Comparison of ENCODE assay signal across 8 cellular contexts in genomic region chr9:121598167-121599000, GRCh38. TPM values are rescaled to one million over a fixed set of nuclear protein-coding genes. Genes with fewer than 3 reads are reported as not detected.
A peak's percentile ranks its signal among the peaks of the same experiment; 100 is the strongest.
DNase-seq lines count a peak whose midpoint lies in the region; ATAC-seq and TF ChIP-seq lines count a peak whose summit lies in the region.

No MANE protein-coding gene starts in this region.

- TF ChIP-seq POLR2A in gastroesophageal sphincter (IDR thresholded peaks at IDR 0.05), result peak; percentile 24 to 30

- H3K27me3 ChIP-seq in SJCRH30 (no peaks in the 10 kb centered on the region), gastroesophageal sphincter (no peaks in the 10 kb centered on the region), osteoblast (ENCODE audit: insufficient read depth, low read length) (peaks cover 40% of the 10 kb centered on the region)

- H3K79me2 ChIP-seq in osteoblast (ENCODE audit: insufficient read depth, low read length), result no peaks in the 10 kb centered on the region

- H3K4me1 ChIP-seq in SJCRH30 (peaks cover 9% of the 10 kb centered on the region), gastroesophageal sphincter (peaks cover 0 to 57% (median 16%) of the 10 kb centered on the region in 3 donors), osteoblast (ENCODE audit: insufficient read depth, low read length) (no peaks in the 10 kb centered on the region)

- DNase-seq in COLO668 (lab: John Stamatoyannopoulos, UW; ENCODE audit: unreplicated experiment) (peak; percentile 58), SJCRH30 (peak; percentile 96), osteoblast (ENCODE audit: insufficient read length, low spot score, missing footprints) (peak; percentile 98), NCI-H1105 treated with DMSO at 0.1 percent for 48 hours (lab: John Stamatoyannopoulos, UW) (no peak)
- DNase-seq in stimulated activated CD4-positive, alpha-beta T cell treated with anti-CD3 and anti-CD28 coated beads, Interleukin-4, amount 100 ng/mL, for 1 hour, result no peak

- H3K36me3 ChIP-seq in SJCRH30 (no peaks in the 10 kb centered on the region), gastroesophageal sphincter (no peaks in the 10 kb centered on the region), osteoblast (ENCODE audit: insufficient read depth, low read length) (no peaks in the 10 kb centered on the region)

- WGBS in gastroesophageal sphincter (ENCODE audit: low coverage in 1 of 2), 2 donors, result 23 to 39% methylated on average over 3 to 7 of the region's 77 CpGs

- no peak for TF ChIP-seq EP300 in gastroesophageal sphincter (IDR thresholded peaks at IDR 0.05)

- H3K9me3 ChIP-seq in SJCRH30 (replicated peaks), result peaks cover 12% of the 10 kb centered on the region; the same call in 1 of the 2 replicates
- peaks cover 0 to 16% (median 0%) of the 10 kb centered on the region in 3 donors for H3K9me3 ChIP-seq in gastroesophageal sphincter
- no peaks in the 10 kb centered on the region for H3K9me3 ChIP-seq in osteoblast (ENCODE audit: low read depth, low read length)

- peak; percentile 80 for ATAC-seq in gastroesophageal sphincter
- no peak for ATAC-seq in activated CD4-positive, CD25-positive, alpha-beta regulatory T cell treated with anti-CD3 and anti-CD28 coated beads, Interleukin-2, amount 50 U/mL, for 24 hours
- ATAC-seq in GM18909 (IDR thresholded peaks at IDR 0.05; ENCODE audit: poor library complexity, unreplicated experiment), result no peak

- H4K20me1 ChIP-seq in osteoblast (ENCODE audit: insufficient read depth, low read length), result no peaks in the 10 kb centered on the region

- peak overlapping the region; percentile 38 for H3K27ac ChIP-seq in SJCRH30
- H3K27ac ChIP-seq in gastroesophageal sphincter, result peak overlapping the region; percentile 82 to 98 (median 92)
- no peak overlapping the region for H3K27ac ChIP-seq in osteoblast (ENCODE audit: low read depth, low read length)

- peak overlapping the region; percentile 75 for H3K4me3 ChIP-seq in SJCRH30
- H3K4me3 ChIP-seq in gastroesophageal sphincter, result peak overlapping the region; percentile 61
- H3K4me3 ChIP-seq in osteoblast (ENCODE audit: insufficient read depth, low read length), result peak overlapping the region; percentile 55

- peak overlapping the region; percentile 70 for H2AFZ ChIP-seq in osteoblast (ENCODE audit: low read length)

- TF ChIP-seq CTCF in gastroesophageal sphincter (IDR thresholded peaks at IDR 0.05), result peak in 3 of 4 experiments; percentile 63 to 72 (median 67)
- peak; percentile 37 for TF ChIP-seq CTCF in osteoblast (IDR thresholded peaks at IDR 0.05; ENCODE audit: extremely low read depth, low read depth, low read length)

- peak overlapping the region; percentile 72 for H3K4me2 ChIP-seq in osteoblast (ENCODE audit: insufficient read depth, low read length)

RNA-seq across cellular contexts. Expression of gene DAB2IP, which starts 53.0 kb away (rescaled TPM):
- 18.2 and 18.7 TPM in 2 replicates for total RNA-seq in SJCRH30 (2014; rRNA removed; shearing (Covaris generic))
- total RNA-seq in gastroesophageal sphincter (10 to 100 TPM; 42.0 to 93.4 (median 47.9) TPM), osteoblast (49.2 and 60.8 TPM in 2 replicates)

Comparison
In these comparisons a context has a peak if more than half of its experiments do, and no peak if none do; other contexts are left out.
1. DNase-seq: peak in COLO668 (single experiment), SJCRH30 (2 of 2) and osteoblast (single experiment); none in stimulated activated CD4-positive, alpha-beta T cell treated with anti-CD3 and anti-CD28 coated beads, Interleukin-4, amount 100 ng/mL, for 1 hour (single experiment) and NCI-H1105 treated with DMSO at 0.1 percent for 48 hours (single experiment).
2. Peak in every context shown above with its lines, with median percentiles within 50 percentile points of each other: H3K4me3 ChIP-seq.